ENCODE assay signal across 8 cellular contexts in genomic region chr14:59484611-59485174, GRCh38. TPM values are rescaled to one million over a fixed set of nuclear protein-coding genes. Genes with fewer than 3 reads are reported as not detected.
DNase-seq lines count a peak whose midpoint lies in the region; TF ChIP-seq lines count a peak whose summit lies in the region.

No MANE protein-coding gene starts in this region.

- TF ChIP-seq CTCF in HEK293 (tag by site-specific recombination; IDR thresholded peaks at IDR 0.05) (no peak), MM.1S (IDR thresholded peaks at IDR 0.05; ENCODE audit: low read length) (no peak), brain (conservative IDR thresholded peaks at IDR 0.05) (no peak), liver (IDR thresholded peaks at IDR 0.05; ENCODE audit: low read depth, low read length, missing input control) (no peak), tibial nerve (IDR thresholded peaks at IDR 0.05) (no peak)

- H4K20me1 ChIP-seq in MM.1S (ENCODE audit: insufficient read depth, low read length), result no peaks in the 10 kb centered on the region

- no peaks in the 10 kb centered on the region for H3K9me3 Mint-ChIP-seq in brain

- peak overlapping the region; percentile 84 for H3K27ac ChIP-seq in HEK293 (ENCODE audit: extremely low read depth, low read depth, low read length)
- peak overlapping the region; percentile 62; the same call in 1 of the 2 replicates for H3K27ac ChIP-seq in MM.1S (ENCODE audit: low read length)
- peak overlapping the region; percentile 93 to 98 for H3K27ac ChIP-seq in liver (ENCODE audit: low read depth in 1 of 2, low read length in 2 of 2)
- peak overlapping the region; percentile 93 to 97 (median 94) for H3K27ac ChIP-seq in tibial nerve

- TF ChIP-seq RAD21 in liver (IDR thresholded peaks at IDR 0.05), result no peak

- no peaks in the 10 kb centered on the region for H3K9me3 ChIP-seq in HEK293 (ENCODE audit: control insufficient read depth, insufficient read depth, low read depth, low read length)
- H3K9me3 ChIP-seq in MM.1S (replicated peaks; ENCODE audit: insufficient read depth, low read length), result no peaks in the 10 kb centered on the region
- no peaks in the 10 kb centered on the region for H3K9me3 ChIP-seq in liver (ENCODE audit: control insufficient read depth in 4 of 4, low read length in 3 of 4)
- no peaks in the 10 kb centered on the region for H3K9me3 ChIP-seq in tibial nerve

- peak overlapping the region; percentile 75 for H2AFZ ChIP-seq in MM.1S (ENCODE audit: low read length)

- DNase-seq in DMS53 (lab: John Stamatoyannopoulos, UW), result peak; percentile 53
- no peak for DNase-seq in DMS53 treated with DMSO at 0.1 percent for 48 hours (lab: John Stamatoyannopoulos, UW; ENCODE audit: unreplicated experiment)
- peak; percentile 21 for DNase-seq in MM.1S
- no peak for DNase-seq in tibial nerve (ENCODE audit: low spot score in 2 of 2)
- DNase-seq in NCI-H69 (lab: John Stamatoyannopoulos, UW), result no peak

- H3K9ac ChIP-seq in MM.1S (ENCODE audit: low read length) (peak overlapping the region; percentile 72), liver (ENCODE audit: low read depth in 1 of 2, low read length in 2 of 2) (peak overlapping the region; percentile 63 to 70)

- no peaks in the 10 kb centered on the region for H3K9me2 ChIP-seq in MM.1S (replicated peaks; ENCODE audit: insufficient read depth, low read length)

- H3K27ac Mint-ChIP-seq in brain, result peak overlapping the region; percentile 98 to 99 (median 99)

- peaks cover 7% of the 10 kb centered on the region for H3K27me3 Mint-ChIP-seq in brain

- peak overlapping the region; percentile 84 for H3K4me3 ChIP-seq in HEK293 (ENCODE audit: low read depth, low read length)
- peak overlapping the region; percentile 88 for H3K4me3 ChIP-seq in MM.1S (ENCODE audit: low read length)
- peak overlapping the region; percentile 61 to 74 (median 69) for H3K4me3 ChIP-seq in liver (ENCODE audit: low read depth in 1 of 3, low read length in 3 of 3)
- H3K4me3 ChIP-seq in tibial nerve, result peak overlapping the region; percentile 66 to 95 (median 89)

- peak overlapping the region; percentile 45; the same call in 1 of the 2 replicates for H3K4me2 ChIP-seq in MM.1S (ENCODE audit: low read depth, low read length)

- POLR2A ChIA-PET in HEK293 (lab: Yijun Ruan, JAX), result interaction anchor here (0.8 to 2.4 kb wide), 11 partner anchors 9 to 764 kb away, joined by 3 to 18 read pairs (median 3); partner anchors contain the start of genes DAAM1, DHRS7, GPR135 and LRRC9

- H3K36me3 ChIP-seq in HEK293 (ENCODE audit: control insufficient read depth in 2 of 2, insufficient read depth in 1 of 2, low read length in 2 of 2) (peaks cover 22 to 33% of the 10 kb centered on the region in 2 experiments), MM.1S (replicated peaks; ENCODE audit: insufficient read depth, low read length) (no peaks in the 10 kb centered on the region), liver (ENCODE audit: control insufficient read depth in 4 of 4, insufficient read depth in 3 of 4, low read depth in 1 of 4, low read length in 3 of 4) (peaks cover 0 to 21% (median 13%) of the 10 kb centered on the region in 4 donors), tibial nerve (peaks cover 0 to 13% (median 0%) of the 10 kb centered on the region in 3 donors)

- H3K79me2 ChIP-seq in MM.1S (ENCODE audit: low read length), result peaks cover 16% of the 10 kb centered on the region

- CTCF ChIA-PET in HEK293 (lab: Yijun Ruan, JAX), result interaction anchor here (0.9 to 1.9 kb wide), 5 partner anchors 10 to 22 kb away, joined by 3 to 7 read pairs (median 4); partner anchors contain the start of gene GPR135

- no peaks in the 10 kb centered on the region for H3F3A ChIP-seq in MM.1S (ENCODE audit: insufficient read depth, low read length)

- H3K4me1 Mint-ChIP-seq in brain, result peaks cover 84% of the 10 kb centered on the region

- peaks cover 39% of the 10 kb centered on the region for H3K36me3 Mint-ChIP-seq in brain

- no peak for TF ChIP-seq POLR2A in tibial nerve (IDR thresholded peaks at IDR 0.05)

- TF ChIP-seq EP300 in tibial nerve (IDR thresholded peaks at IDR 0.05), result no peak

- WGBS in liver, result under 1% methylated on average over 35 of the region's 35 CpGs
- 0 to 1% methylated on average over 28 to 35 of the region's 35 CpGs for WGBS in tibial nerve, 2 donors

- H3K27me3 ChIP-seq in MM.1S (replicated peaks; ENCODE audit: insufficient read depth, low read length), result no peaks in the 10 kb centered on the region
- no peaks in the 10 kb centered on the region for H3K27me3 ChIP-seq in liver (ENCODE audit: control insufficient read depth in 4 of 4, insufficient read depth in 4 of 4, low read length in 3 of 4)
- H3K27me3 ChIP-seq in tibial nerve, result no peaks in the 10 kb centered on the region

- H3K4me3 Mint-ChIP-seq in brain, result peak overlapping the region; percentile 94 to 99 (median 98)

- H3K4me1 ChIP-seq in HEK293 (ENCODE audit: control insufficient read depth, insufficient read depth, low read length) (0 out of 2 replicates have a peak, but pooled peaks cover 3% of the 10 kb centered on the region), MM.1S (ENCODE audit: low read length) (0 out of 2 replicates have a peak, but pooled peaks cover 4% of the 10 kb centered on the region), liver (ENCODE audit: control insufficient read depth in 4 of 4, insufficient read depth in 4 of 4, low read length in 3 of 4) (peaks cover 5 to 38% (median 26%) of the 10 kb centered on the region in 4 donors), tibial nerve (peaks cover 0 to 67% (median 38%) of the 10 kb centered on the region in 4 donors)

TF ChIP-seq in HEK293, 187 proteins besides CTCF, POLR2A, EP300 and RAD21 (continues in another document):
- TF ChIP-seq ZNF555 (tag by site-specific recombination; conservative IDR thresholded peaks at IDR 0.05), result no peak
- TF ChIP-seq SP2 (tag by site-specific recombination; IDR thresholded peaks at IDR 0.05), result peak; percentile 56
- TF ChIP-seq ZNF146 (tag by site-specific recombination; IDR thresholded peaks at IDR 0.05), result no peak
- 0 out of 2 replicates have a peak, but pooled peaks have one; percentile 7 for TF ChIP-seq KLF10 (tag by site-specific recombination; IDR thresholded peaks at IDR 0.05)
- 0 out of 2 replicates have a peak, but pooled peaks have one; percentile 17 for TF ChIP-seq ZNF660 (tag by site-specific recombination; IDR thresholded peaks at IDR 0.05)

TF ChIP-seq in liver, 16 proteins besides CTCF, POLR2A, EP300 and RAD21 (continues in another document):
- TF ChIP-seq RXRA (IDR thresholded peaks at IDR 0.05) (peak in 1 of 2 donors; percentile 13), ZBTB33 (IDR thresholded peaks at IDR 0.05) (no peak), TAF1 (conservative IDR thresholded peaks at IDR 0.05) (no peak), SP1 (IDR thresholded peaks at IDR 0.05) (no peak), HNF4G (IDR thresholded peaks at IDR 0.05) (no peak), JUND (IDR thresholded peaks at IDR 0.05) (no peak), REST (IDR thresholded peaks at IDR 0.05) (no peak), NR2F2 (IDR thresholded peaks at IDR 0.05) (peak; percentile 55), YY1 (IDR thresholded peaks at IDR 0.05) (peak; percentile 73)

RNA-seq across cellular contexts. Expression of gene JKAMP, which starts 0.4 kb away (rescaled TPM):
- polyA plus RNA-seq in brain (ENCODE audit: insufficient read depth, low read depth, low replicate concordance) (33.1 TPM), liver (10 to 100 TPM; 19.7 to 23.9 TPM)
- total RNA-seq in liver (10 to 100 TPM; 41.2 to 65.1 TPM), tibial nerve (10 to 100 TPM; 38.0 to 78.1 (median 58.3) TPM)

RNA-seq across cellular contexts. Expression of gene L3HYPDH, which starts 0.5 kb away (rescaled TPM):
- 1.8 TPM for polyA plus RNA-seq in brain (ENCODE audit: insufficient read depth, low read depth, low replicate concordance)
- 10 to 100 TPM in 1 of 2 donors, 1 to 10 TPM in 1; 9.3 to 35.1 TPM for total RNA-seq in liver
- 10 to 100 TPM; 21.4 to 36.3 TPM for polyA plus RNA-seq in liver
- total RNA-seq in tibial nerve, result 10 to 100 TPM; 69.9 to 85.5 (median 76.6) TPM

RNA-seq across cellular contexts. Expression of gene GPR135, which starts 19.5 kb away (rescaled TPM):
- polyA plus RNA-seq in brain (ENCODE audit: insufficient read depth, low read depth, low replicate concordance), result 0.53 TPM
- 1 to 10 TPM in 1 of 2 donors, under 1 TPM in 1; 0.56 to 2.9 TPM for total RNA-seq in liver
- under 1 TPM; 0.22 to 0.31 TPM for polyA plus RNA-seq in liver
- total RNA-seq in tibial nerve, result 10 to 100 TPM in 3 of 4 donors, 1 to 10 TPM in 1; 5.9 to 17.7 (median 11.3) TPM

Comparison
In these comparisons a context has a peak if more than half of its experiments do, and no peak if none do; other contexts are left out.
1. DNase-seq: peak in DMS53 (single experiment) and MM.1S (single experiment); none in DMS53 treated with DMSO at 0.1 percent for 48 hours (single experiment), tibial nerve (0 of 2) and NCI-H69 (single experiment).
2. Peak in every context shown above with its lines, with median percentiles within 50 percentile points of each other: H3K27ac ChIP-seq and H3K4me3 ChIP-seq.